ENCODE assay signal across 8 cellular contexts in genomic region chr6:109978174-109979032, GRCh38. TPM values are rescaled to one million over a fixed set of nuclear protein-coding genes. Genes with fewer than 3 reads are reported as not detected.
DNase-seq lines count a peak whose midpoint lies in the region; ATAC-seq and TF ChIP-seq lines count a peak whose summit lies in the region.

TSS of gene GPR6 (plus strand) at chr6:109978311. CDS start at chr6:109979113, 802 bp downstream.

- H3K27me3 ChIP-seq in BE2C, result peaks cover 47% of the 10 kb centered on the region
- H3K27me3 ChIP-seq in heart left ventricle, result peaks cover 22 to 70% (median 38%) of the 10 kb centered on the region in 9 donors

- H3K4me3 Mint-ChIP-seq in progenitor cell of endocrine pancreas (ENCODE audit: low read depth), result peak within 1 kb of the TSS; percentile 67

- no peak for TF ChIP-seq POLR2A in heart left ventricle (IDR thresholded peaks at IDR 0.05)

- intact Hi-C loops in heart left ventricle (cut with DNase I), result no loop called here

- ATAC-seq in HG03354 (IDR thresholded peaks at IDR 0.05; ENCODE audit: poor library complexity, severe bottlenecking, unreplicated experiment) (peak; percentile 55), heart left ventricle (peak in 3 of 4 donors; percentile 84 to 92 (median 87)), HG02884 (IDR thresholded peaks at IDR 0.05; ENCODE audit: unreplicated experiment) (no peak)

- DNase-seq in BE2C, result peak; percentile 71
- peak; percentile 80 for DNase-seq in NCI-H748 treated with DMSO at 0.1 percent for 48 hours (lab: John Stamatoyannopoulos, UW)
- DNase-seq in activated naive CD4-positive, alpha-beta T cell treated with Interleukin-2 at 50 U/mL for 16 hours, result peak; percentile 12
- DNase-seq in heart left ventricle, result peak; percentile 35 to 77 (median 64)
- peak; percentile 89 for DNase-seq in progenitor cell of endocrine pancreas (ENCODE audit: low spot score, unreplicated experiment)
- no peak for DNase-seq in SKM-1 (lab: John Stamatoyannopoulos, UW; ENCODE audit: unreplicated experiment)

- H3K27ac Mint-ChIP-seq in progenitor cell of endocrine pancreas, result no peak within 1 kb of the TSS

- no peaks in the 10 kb centered on the region for H3K9me3 Mint-ChIP-seq in progenitor cell of endocrine pancreas (ENCODE audit: low read depth)

- H3K9me3 ChIP-seq in BE2C (no peaks in the 10 kb centered on the region; the same call in 1 of the 2 replicates), heart left ventricle (no peaks in the 10 kb centered on the region)

- no peak within 1 kb of the TSS for H3K27ac ChIP-seq in heart left ventricle

- peaks cover 5% of the 10 kb centered on the region for H3K4me1 Mint-ChIP-seq in progenitor cell of endocrine pancreas (ENCODE audit: low read depth)

- H3K36me3 ChIP-seq in BE2C (no peaks in the 10 kb centered on the region), heart left ventricle (no peaks in the 10 kb centered on the region)

- H3K27me3 Mint-ChIP-seq in progenitor cell of endocrine pancreas, result peaks cover 93% of the 10 kb centered on the region

- H3K4me1 ChIP-seq in BE2C, result no peaks in the 10 kb centered on the region
- H3K4me1 ChIP-seq in heart left ventricle, result peaks cover 0 to 13% (median 0%) of the 10 kb centered on the region in 12 donors

- 1 to 7% (median 2%) methylated on average over 29 to 50 of the region's 50 CpGs for WGBS in heart left ventricle, 4 donors

- no peaks in the 10 kb centered on the region for H3K36me3 Mint-ChIP-seq in progenitor cell of endocrine pancreas (ENCODE audit: insufficient read depth)

- TF ChIP-seq CTCF in BE2C (IDR thresholded peaks at IDR 0.05; ENCODE audit: low read depth, low read length) (no peak), heart left ventricle (IDR thresholded peaks at IDR 0.05) (no peak), progenitor cell of endocrine pancreas (IDR thresholded peaks at IDR 0.05; ENCODE audit: unreplicated experiment) (no peak)

- H3K4me3 ChIP-seq in BE2C (ENCODE audit: low read depth, low read length) (peak within 1 kb of the TSS; percentile 54), heart left ventricle (no peak within 1 kb of the TSS)

RNA-seq across cellular contexts. Expression of gene GPR6, which starts in this region (rescaled TPM):
- polyA plus RNA-seq in BE2C (2012; ENCODE audit: insufficient read depth, insufficient read length, low read depth), result not detected
- total RNA-seq in heart left ventricle, result not detected
- polyA plus RNA-seq in heart left ventricle, result not detected
- total RNA-seq in progenitor cell of endocrine pancreas, result not detected in 2 replicates

Comparison
In these comparisons a context has a peak if more than half of its experiments do, and no peak if none do; other contexts are left out.
1. Peak in DNase-seq and ATAC-seq in heart left ventricle; RNA of the gene not detected or under 1 TPM.
2. Peak in DNase-seq in progenitor cell of endocrine pancreas; RNA of the gene not detected or under 1 TPM.